ENCODE assay signal across 9 cellular contexts in genomic region chr11:90113541-90113940, GRCh38. TPM values are rescaled to one million over a fixed set of nuclear protein-coding genes. Genes with fewer than 3 reads are reported as not detected.
DNase-seq lines count a peak whose midpoint lies in the region; ATAC-seq and TF ChIP-seq lines count a peak whose summit lies in the region.
"Had no signal": no experiment of that assay in that cellular context is flagged by ENCODE, and none has a peak within 500 bp of the region (broad histone marks: within the 10 kb centered on the region; RNA-seq: fewer than 3 reads in every experiment).

No MANE protein-coding gene starts in this region.

- peaks cover 54% of the 10 kb centered on the region for H3K27me3 Mint-ChIP-seq in MCF 10A (ENCODE audit: insufficient read depth, unreplicated experiment)

- no peaks in the 10 kb centered on the region for H3K4me1 Mint-ChIP-seq in MCF 10A (ENCODE audit: insufficient read depth, unreplicated experiment)
- no peaks in the 10 kb centered on the region for H3K4me1 Mint-ChIP-seq in stimulated activated effector memory CD8-positive, alpha-beta T cell treated with anti-CD3 and anti-CD28 coated beads, Interleukin-12 subunit alpha, Interleukin-12 subunit beta, amount 100 ng/mL, for 72 hours

- H3K4me3 ChIP-seq in breast epithelium = no peak overlapping the region
- H3K4me3 ChIP-seq in OCI-LY3 (ENCODE audit: low read length) = no peak overlapping the region
- no peak overlapping the region for H3K4me3 ChIP-seq in esophagus muscularis mucosa
- no peak overlapping the region for H3K4me3 ChIP-seq in tibial nerve

- TF ChIP-seq CTCF in MCF 10A (IDR thresholded peaks at IDR 0.05; ENCODE audit: unreplicated experiment) (peak; percentile 38), breast epithelium (IDR thresholded peaks at IDR 0.05) (peak in 1 of 3 donors; percentile 24), OCI-LY3 (IDR thresholded peaks at IDR 0.05; ENCODE audit: low read depth, low read length) (peak; percentile 53), esophagus muscularis mucosa (IDR thresholded peaks at IDR 0.05) (peak in 2 of 3 experiments; percentile 14 to 27), tibial nerve (IDR thresholded peaks at IDR 0.05) (peak in 3 of 5 experiments; percentile 17 to 27 (median 27))

- no peak overlapping the region for H3K4me3 Mint-ChIP-seq in MCF 10A (ENCODE audit: unreplicated experiment)
- H3K4me3 Mint-ChIP-seq in stimulated activated effector memory CD8-positive, alpha-beta T cell treated with anti-CD3 and anti-CD28 coated beads, Interleukin-12 subunit alpha, Interleukin-12 subunit beta, amount 100 ng/mL, for 72 hours = no peak overlapping the region

- H3K36me3 Mint-ChIP-seq in MCF 10A (ENCODE audit: insufficient read depth, unreplicated experiment) = no peaks in the 10 kb centered on the region
- H3K36me3 Mint-ChIP-seq in stimulated activated effector memory CD8-positive, alpha-beta T cell treated with anti-CD3 and anti-CD28 coated beads, Interleukin-12 subunit alpha, Interleukin-12 subunit beta, amount 100 ng/mL, for 72 hours = no peaks in the 10 kb centered on the region

- no peak for ATAC-seq in stimulated activated effector memory CD8-positive, alpha-beta T cell treated with anti-CD3 and anti-CD28 coated beads, Interleukin-12 subunit alpha, Interleukin-12 subunit beta, amount 100 ng/mL, for 72 hours

- no peaks in the 10 kb centered on the region for H4K20me1 ChIP-seq in OCI-LY3 (ENCODE audit: insufficient read depth, low read length)

- H3K9me3 ChIP-seq in breast epithelium (no peaks in the 10 kb centered on the region), OCI-LY3 (ENCODE audit: insufficient read depth, low read length) (no peaks in the 10 kb centered on the region), esophagus muscularis mucosa (no peaks in the 10 kb centered on the region), tibial nerve (no peaks in the 10 kb centered on the region)

- TF ChIP-seq POLR2A in breast epithelium (IDR thresholded peaks at IDR 0.05) = no peak
- TF ChIP-seq POLR2A in esophagus muscularis mucosa (IDR thresholded peaks at IDR 0.05; ENCODE audit: low read depth) = no peak
- no peak for TF ChIP-seq POLR2A in tibial nerve (IDR thresholded peaks at IDR 0.05)

- no peaks in the 10 kb centered on the region for H3K36me3 ChIP-seq in breast epithelium
- H3K36me3 ChIP-seq in OCI-LY3 (replicated peaks; ENCODE audit: low read depth, low read length) = no peaks in the 10 kb centered on the region
- no peaks in the 10 kb centered on the region for H3K36me3 ChIP-seq in esophagus muscularis mucosa
- H3K36me3 ChIP-seq in tibial nerve = no peaks in the 10 kb centered on the region

- no peaks in the 10 kb centered on the region for H3K79me2 ChIP-seq in OCI-LY3 (ENCODE audit: low read length)

- H3K4me2 ChIP-seq in OCI-LY3 (ENCODE audit: low read length) = no peak overlapping the region

- POLR2A ChIA-PET in MCF 10A (lab: Yijun Ruan, JAX) = no interaction called here

- CTCF ChIA-PET in MCF 10A (lab: Yijun Ruan, JAX) = interaction anchor here (0.6 to 1.0 kb wide), 4 partner anchors 9 to 1883 kb away, joined by 3 to 4 read pairs (median 3); no protein-coding TSS in a partner anchor

- H3K27ac ChIP-seq in breast epithelium (no peak overlapping the region), OCI-LY3 (ENCODE audit: low read length) (no peak overlapping the region), esophagus muscularis mucosa (replicated peaks in 1 of 4) (no peak overlapping the region), tibial nerve (no peak overlapping the region)
- H3K27ac ChIP-seq: epithelial cell of prostate had no signal

- no peak overlapping the region for H3K9ac ChIP-seq in OCI-LY3 (ENCODE audit: low read length)

- no peak overlapping the region for H2AFZ ChIP-seq in OCI-LY3 (ENCODE audit: low read depth, low read length)

- BruUV-seq in MCF 10A (replicated peaks; lab: Mats Ljungman, UMichigan) = no TSS peak

- WGBS in esophagus muscularis mucosa = 7% methylated on average over 2 of the region's 2 CpGs
- WGBS in tibial nerve, 2 donors = 9 to 11% methylated on average over 2 of the region's 2 CpGs

- H3K9me3 Mint-ChIP-seq in MCF 10A (ENCODE audit: unreplicated experiment) = no peaks in the 10 kb centered on the region
- no peaks in the 10 kb centered on the region for H3K9me3 Mint-ChIP-seq in stimulated activated effector memory CD8-positive, alpha-beta T cell treated with anti-CD3 and anti-CD28 coated beads, Interleukin-12 subunit alpha, Interleukin-12 subunit beta, amount 100 ng/mL, for 72 hours

- H3K27ac Mint-ChIP-seq in MCF 10A (ENCODE audit: low read depth, unreplicated experiment) = no peak overlapping the region
- H3K27ac Mint-ChIP-seq in stimulated activated effector memory CD8-positive, alpha-beta T cell treated with anti-CD3 and anti-CD28 coated beads, Interleukin-12 subunit alpha, Interleukin-12 subunit beta, amount 100 ng/mL, for 72 hours = no peak overlapping the region

- H3K4me1 ChIP-seq in breast epithelium = no peaks in the 10 kb centered on the region
- H3K4me1 ChIP-seq in OCI-LY3 (ENCODE audit: low read length) = no peaks in the 10 kb centered on the region
- no peaks in the 10 kb centered on the region for H3K4me1 ChIP-seq in esophagus muscularis mucosa
- no peaks in the 10 kb centered on the region for H3K4me1 ChIP-seq in tibial nerve

- TF ChIP-seq EP300 in esophagus muscularis mucosa (IDR thresholded peaks at IDR 0.05) (no peak), tibial nerve (IDR thresholded peaks at IDR 0.05) (no peak)

- intact Hi-C loops in MCF 10A (cut with micrococcal nuclease) (loop anchor here (5.0 kb wide), 1 partner anchor 436 kb away; no protein-coding TSS in a partner anchor), breast epithelium (cut with DNase I; ENCODE audit: low total_unique reads) (no loop called here), esophagus muscularis mucosa (cut with DNase I) (no loop called here)

- peak; percentile 1 for DNase-seq in MCF 10A (ENCODE audit: unreplicated experiment)
- no peak for DNase-seq in breast epithelium (ENCODE audit: low spot score in 2 of 2)
- no peak for DNase-seq in esophagus muscularis mucosa (ENCODE audit: extremely low spot score)
- no peak for DNase-seq in tibial nerve (ENCODE audit: low spot score in 2 of 2)
- no peak for DNase-seq in HPDE6-E6E7 (ENCODE audit: extremely low spot score)
- no peak for DNase-seq in NCI-H446 (lab: John Stamatoyannopoulos, UW)
- DNase-seq in stimulated activated effector memory CD8-positive, alpha-beta T cell treated with anti-CD3 and anti-CD28 coated beads, Interleukin-12 subunit alpha, Interleukin-12 subunit beta, amount 100 ng/mL, for 72 hours (ENCODE audit: low spot score in 2 of 2) = no peak

- no peaks in the 10 kb centered on the region for H3K27me3 ChIP-seq in breast epithelium
- H3K27me3 ChIP-seq in OCI-LY3 (ENCODE audit: low read depth, low read length) = no peaks in the 10 kb centered on the region
- no peaks in the 10 kb centered on the region for H3K27me3 ChIP-seq in esophagus muscularis mucosa
- no peaks in the 10 kb centered on the region for H3K27me3 ChIP-seq in tibial nerve

RNA-seq across cellular contexts. Expression of gene NAALAD2, which starts 20.9 kb away (rescaled TPM):
- not detected in 2 replicates for total RNA-seq in MCF 10A (2022)
- total RNA-seq in breast epithelium = 1 to 10 TPM in 2 of 3 donors, under 1 TPM in 1; 0.98 to 3.8 (median 1.8) TPM
- total RNA-seq in esophagus muscularis mucosa = 1 to 10 TPM in 2 of 4 donors, under 1 TPM in 2; 0.78 to 3.3 (median 1.1) TPM
- total RNA-seq in tibial nerve = 10 to 100 TPM in 1 of 4 donors, 1 to 10 TPM in 3; 4.2 to 13.5 (median 8.3) TPM

RNA-seq across cellular contexts. Expression of gene UBTFL1, which starts 27.8 kb away (rescaled TPM):
- total RNA-seq in MCF 10A (2022) = not detected in 2 replicates
- not detected for total RNA-seq in breast epithelium
- not detected for total RNA-seq in esophagus muscularis mucosa
- not detected for total RNA-seq in tibial nerve
